ENCODE assay signal across 23 cellular contexts in genomic region chr7:124720195-124720594, GRCh38.
DNase-seq lines count a peak whose midpoint lies in the region; FAIRE-seq and TF ChIP-seq lines count a peak whose summit lies in the region.
"Had no signal": no experiment of that assay in that cellular context is flagged by ENCODE, and none has a peak within 500 bp of the region (broad histone marks: within the 10 kb centered on the region; RNA-seq: fewer than 3 reads in every experiment).

No MANE protein-coding gene starts in this region.

- no peak overlapping the region for H3K4me3 ChIP-seq in fibroblast of mammary gland (ENCODE audit: control insufficient read depth, low read depth, low read length)
- H3K4me3 ChIP-seq: sigmoid colon, tibial artery had no signal

- TF ChIP-seq CTCF in RWPE1 (conservative IDR thresholded peaks at IDR 0.05; ENCODE audit: low read depth) (no peak), fibroblast of mammary gland (conservative IDR thresholded peaks at IDR 0.05; ENCODE audit: control insufficient read depth, insufficient read depth, low read depth, low read length) (no peak), nephron progenitor cell (IDR thresholded peaks at IDR 0.05) (no peak)

- H3K36me3 Mint-ChIP-seq in nephron progenitor cell (ENCODE audit: low read depth): no peaks in the 10 kb centered on the region
- H3K36me3 Mint-ChIP-seq: activated naive CD8-positive, alpha-beta T cell; CD4-positive, CD25-positive, alpha-beta regulatory T cell had no signal

- POLR2A ChIA-PET in RWPE1 (lab: Yijun Ruan, JAX; ENCODE audit: low non-redundant PET): no interaction called here

- H3K4me1 Mint-ChIP-seq in nephron progenitor cell: peaks cover 10% of the 10 kb centered on the region
- H3K4me1 Mint-ChIP-seq: CD4-positive, CD25-positive, alpha-beta regulatory T cell had no signal

- DNase-seq in NCI-H2029 (lab: John Stamatoyannopoulos, UW): peak; percentile 1
- no peak for DNase-seq in NCI-H2029 treated with DMSO at 0.1 percent for 48 hours (lab: John Stamatoyannopoulos, UW)
- DNase-seq in RWPE1 (ENCODE audit: low spot score): peak; percentile 16
- peak; percentile 2 for DNase-seq in fibroblast of mammary gland (ENCODE audit: low read depth)
- DNase-seq in superior temporal gyrus (ENCODE audit: extremely low spot score): peak; percentile 22
- no peak for DNase-seq in GM19239 (ENCODE audit: insufficient read length, low spot score)
- DNase-seq in nephron progenitor cell: no peak
- DNase-seq in epidermal melanocyte (ENCODE audit: insufficient read length, low spot score): no peak
- DNase-seq: 8988T; activated CD4-positive, alpha-beta T cell treated with anti-CD3 and anti-CD28 coated beads for 48 hours; activated T-cell treated with anti-CD3 and anti-CD28 coated beads, Interleukin-2, amount 50 U/mL, for 1 hour; CD4-positive, CD25-positive, alpha-beta regulatory T cell; glutamatergic neuron; islet precursor cell; MV-4-11; NCI-H2171 treated with DMSO at 0.1 percent for 48 hours; nucleus accumbens; SHP77; sigmoid colon; stimulated activated CD4-positive, alpha-beta T cell treated with anti-CD3 and anti-CD28 coated beads, Interleukin-4, amount 100 ng/mL, for 1 hour; stimulated activated CD8-positive, alpha-beta memory T cell treated with anti-CD3 and anti-CD28 coated beads, Interleukin-4, amount 100 ng/mL, for 48 hours; tibial artery had no signal

- H3K27ac Mint-ChIP-seq in nephron progenitor cell: no peak overlapping the region
- H3K27ac Mint-ChIP-seq: activated naive CD8-positive, alpha-beta T cell; CD4-positive, CD25-positive, alpha-beta regulatory T cell had no signal

- CTCF ChIA-PET in RWPE1 (lab: Yijun Ruan, JAX): interaction anchor here (0.7 kb wide), 1 partner anchor 42 kb away, joined by 3 read pairs; no protein-coding TSS in a partner anchor

- H3K27me3 Mint-ChIP-seq in nephron progenitor cell (ENCODE audit: low read depth, poor library complexity): no peaks in the 10 kb centered on the region
- H3K27me3 Mint-ChIP-seq: CD4-positive, CD25-positive, alpha-beta regulatory T cell had no signal

- H3K4me3 Mint-ChIP-seq in nephron progenitor cell: no peak overlapping the region
- H3K4me3 Mint-ChIP-seq: activated naive CD8-positive, alpha-beta T cell; CD4-positive, CD25-positive, alpha-beta regulatory T cell had no signal

- no peaks in the 10 kb centered on the region for H3K9me3 Mint-ChIP-seq in nephron progenitor cell

- no peak overlapping the region for H3K27ac ChIP-seq in RWPE1
- H3K27ac ChIP-seq: sigmoid colon, tibial artery had no signal

- no peak for FAIRE-seq in GM19239 (lab: Jason Lieb, UNC)

Comparison
In these comparisons a context has a peak if more than half of its experiments do, and no peak if none do; other contexts are left out.
1. DNase-seq: peak in NCI-H2029 (single experiment), RWPE1 (single experiment), fibroblast of mammary gland (single experiment) and superior temporal gyrus (single experiment); none in NCI-H2029 treated with DMSO at 0.1 percent for 48 hours (single experiment), GM19239 (single experiment), nephron progenitor cell (single experiment) and epidermal melanocyte (single experiment).